20 cellular contexts compared by ENCODE assay signal in genomic region chr2:62175728-62176127, GRCh38. TPM values are rescaled to one million over a fixed set of nuclear protein-coding genes. Genes with fewer than 3 reads are reported as not detected.
DNase-seq lines count a peak whose midpoint lies in the region; ATAC-seq and TF ChIP-seq lines count a peak whose summit lies in the region.
"Had no signal": no experiment of that assay in that cellular context is flagged by ENCODE, and none has a peak within 500 bp of the region (broad histone marks: within the 10 kb centered on the region; RNA-seq: fewer than 3 reads in every experiment).

No MANE protein-coding gene starts in this region.

- ATAC-seq in Right ventricle myocardium inferior (peak; percentile 88), left ventricle myocardium superior (peak; percentile 79), HG02852 (IDR thresholded peaks at IDR 0.05; ENCODE audit: unreplicated experiment) (no peak)
- ATAC-seq in stimulated activated memory B cell treated with anti-CD40 and anti-IgM and Interleukin-4, amounts not matched to agents 10 μg/mL and 1 μg/mL and 100 μg/mL, for 72 hours: no peak
- ATAC-seq: activated T-cell treated with anti-CD3 and anti-CD28 coated beads, Interleukin-2, amount 50 U/mL, for 4 hours; left colon had no signal

- peaks cover 0 to 2% (median 0%) of the 10 kb centered on the region in 5 experiments for H3K9me3 Mint-ChIP-seq in brain
- no peaks in the 10 kb centered on the region for H3K9me3 Mint-ChIP-seq in stimulated activated memory B cell treated with anti-CD40 and anti-IgM and Interleukin-4, amounts not matched to agents 10 μg/mL and 1 μg/mL and 100 μg/mL, for 72 hours
- no peaks in the 10 kb centered on the region for H3K9me3 Mint-ChIP-seq in MCF 10A (ENCODE audit: unreplicated experiment)
- H3K9me3 Mint-ChIP-seq: activated naive CD4-positive, alpha-beta T cell treated with anti-CD3 and anti-CD28 coated beads for 36 hours; activated T-cell treated with anti-CD3 and anti-CD28 coated beads, Interleukin-2, amount 50 U/mL, for 4 hours had no signal

- BruUV-seq in MCF 10A (replicated peaks; lab: Mats Ljungman, UMichigan): no TSS peak

- peak overlapping the region in 2 of 5 experiments; percentile 7 to 43 for H3K4me3 Mint-ChIP-seq in brain
- H3K4me3 Mint-ChIP-seq in stimulated activated memory B cell treated with anti-CD40 and anti-IgM and Interleukin-4, amounts not matched to agents 10 μg/mL and 1 μg/mL and 100 μg/mL, for 72 hours: no peak overlapping the region
- no peak overlapping the region for H3K4me3 Mint-ChIP-seq in MCF 10A (ENCODE audit: unreplicated experiment)
- H3K4me3 Mint-ChIP-seq: activated naive CD4-positive, alpha-beta T cell treated with anti-CD3 and anti-CD28 coated beads for 36 hours; activated T-cell treated with anti-CD3 and anti-CD28 coated beads, Interleukin-2, amount 50 U/mL, for 4 hours had no signal

- H3K27me3 Mint-ChIP-seq in brain (no peaks in the 10 kb centered on the region), MCF 10A (ENCODE audit: insufficient read depth, unreplicated experiment) (no peaks in the 10 kb centered on the region)
- H3K27me3 Mint-ChIP-seq in stimulated activated memory B cell treated with anti-CD40 and anti-IgM and Interleukin-4, amounts not matched to agents 10 μg/mL and 1 μg/mL and 100 μg/mL, for 72 hours: no peaks in the 10 kb centered on the region

- H3K4me1 Mint-ChIP-seq in brain (peaks cover 24% of the 10 kb centered on the region), MCF 10A (ENCODE audit: insufficient read depth, unreplicated experiment) (no peaks in the 10 kb centered on the region)
- H3K4me1 Mint-ChIP-seq in stimulated activated memory B cell treated with anti-CD40 and anti-IgM and Interleukin-4, amounts not matched to agents 10 μg/mL and 1 μg/mL and 100 μg/mL, for 72 hours: no peaks in the 10 kb centered on the region

- TF ChIP-seq CTCF in brain (conservative IDR thresholded peaks at IDR 0.05): no peak
- TF ChIP-seq CTCF in MCF 10A (IDR thresholded peaks at IDR 0.05; ENCODE audit: unreplicated experiment): no peak

- H3K27ac Mint-ChIP-seq in brain: peak overlapping the region; percentile 27 to 83 (median 70)
- H3K27ac Mint-ChIP-seq in stimulated activated memory B cell treated with anti-CD40 and anti-IgM and Interleukin-4, amounts not matched to agents 10 μg/mL and 1 μg/mL and 100 μg/mL, for 72 hours: no peak overlapping the region
- H3K27ac Mint-ChIP-seq in MCF 10A (ENCODE audit: low read depth, unreplicated experiment): no peak overlapping the region
- H3K27ac Mint-ChIP-seq: activated naive CD4-positive, alpha-beta T cell treated with anti-CD3 and anti-CD28 coated beads for 36 hours had no signal

- CTCF ChIA-PET in MCF 10A (lab: Yijun Ruan, JAX): interaction anchor here (0.6 kb wide), 1 partner anchor 138 kb away, joined by 4 read pairs; no protein-coding TSS in a partner anchor

- intact Hi-C loops in Right ventricle myocardium inferior (cut with DNase I) (no loop called here), cardiac septum (cut with DNase I) (no loop called here), left ventricle myocardium superior (cut with micrococcal nuclease) (no loop called here), MCF 10A (cut with micrococcal nuclease) (no loop called here)

- POLR2A ChIA-PET in MCF 10A (lab: Yijun Ruan, JAX): no interaction called here

- no peaks in the 10 kb centered on the region for H3K36me3 Mint-ChIP-seq in brain
- H3K36me3 Mint-ChIP-seq in stimulated activated memory B cell treated with anti-CD40 and anti-IgM and Interleukin-4, amounts not matched to agents 10 μg/mL and 1 μg/mL and 100 μg/mL, for 72 hours: no peaks in the 10 kb centered on the region
- no peaks in the 10 kb centered on the region for H3K36me3 Mint-ChIP-seq in MCF 10A (ENCODE audit: insufficient read depth, unreplicated experiment)

- DNase-seq in Right ventricle myocardium inferior (ENCODE audit: missing footprints) (no peak), cardiac septum (ENCODE audit: low spot score) (no peak), left ventricle myocardium superior (no peak), MCF 10A (ENCODE audit: unreplicated experiment) (no peak), globus pallidus (ENCODE audit: low spot score) (no peak)
- DNase-seq: activated CD4-positive, alpha-beta T cell treated with anti-CD3 and anti-CD28 coated beads for 4 hours; activated naive CD4-positive, alpha-beta T cell treated with anti-CD3 and anti-CD28 coated beads for 36 hours; activated T-cell treated with anti-CD3 and anti-CD28 coated beads, Interleukin-2, amount 50 U/mL, for 4 hours; C1 segment of cervical spinal cord; cortex of kidney; H7; left colon; MV-4-11; NCI-H1930; stimulated activated CD4-positive, alpha-beta T cell treated with anti-CD3 and anti-CD28 coated beads, Interleukin-4, amount 100 ng/mL, for 24 hours; stimulated activated naive CD4-positive, alpha-beta T cell treated with Interleukin-2 at 50 U/mL for 16 hours; T-helper 2 cell had no signal

RNA-seq across cellular contexts. Expression of gene B3GNT2, which starts 20.2 kb away (rescaled TPM):
- total RNA-seq in Right ventricle myocardium inferior (14.9 TPM), cardiac septum (31.2 TPM), left ventricle myocardium superior (15.1 TPM), MCF 10A (2022) (12.3 and 15.3 TPM in 2 replicates)
- 4.5 TPM for polyA plus RNA-seq in brain (ENCODE audit: insufficient read depth, low read depth, low replicate concordance)

Comparison
In these comparisons a context has a peak if more than half of its experiments do, and no peak if none do; other contexts are left out.
1. ATAC-seq: peak in Right ventricle myocardium inferior (single experiment) and left ventricle myocardium superior (single experiment); none in stimulated activated memory B cell treated with anti-CD40 and anti-IgM and Interleukin-4, amounts not matched to agents 10 μg/mL and 1 μg/mL and 100 μg/mL, for 72 hours (single experiment) and HG02852 (single experiment).
2. H3K27ac Mint-ChIP-seq: peak in brain (5 of 5); none in stimulated activated memory B cell treated with anti-CD40 and anti-IgM and Interleukin-4, amounts not matched to agents 10 μg/mL and 1 μg/mL and 100 μg/mL, for 72 hours (single experiment) and MCF 10A (single experiment).